ENCODE assay signal across 9 cellular contexts in genomic region chr15:50181206-50181982, GRCh38. TPM values are rescaled to one million over a fixed set of nuclear protein-coding genes. Genes with fewer than 3 reads are reported as not detected.
DNase-seq lines count a peak whose midpoint lies in the region; ATAC-seq and TF ChIP-seq lines count a peak whose summit lies in the region.
"Had no signal": no experiment of that assay in that cellular context is flagged by ENCODE, and none has a peak within 500 bp of the region (broad histone marks: within the 10 kb centered on the region; RNA-seq: fewer than 3 reads in every experiment).

No MANE protein-coding gene starts in this region.

- H3K36me3 Mint-ChIP-seq in T-cell = no peaks in the 10 kb centered on the region
- H3K36me3 Mint-ChIP-seq in stimulated activated memory B cell treated with anti-CD40 and anti-IgM and Interleukin-4, amounts not matched to agents 10 μg/mL and 1 μg/mL and 100 μg/mL, for 72 hours = no peaks in the 10 kb centered on the region

- no peak for ATAC-seq in T-cell (replicated peaks in 1 of 4)
- ATAC-seq in stimulated activated memory B cell treated with anti-CD40 and anti-IgM and Interleukin-4, amounts not matched to agents 10 μg/mL and 1 μg/mL and 100 μg/mL, for 72 hours = no peak
- ATAC-seq in HG03108 (IDR thresholded peaks at IDR 0.05; ENCODE audit: unreplicated experiment) = no peak
- no peak for ATAC-seq in GM18511 (IDR thresholded peaks at IDR 0.05; ENCODE audit: unreplicated experiment)

- peak; percentile 19 for DNase-seq in NCI-H82 (lab: John Stamatoyannopoulos, UW)
- no peak for DNase-seq in NCI-H82 treated with DMSO at 0.1 percent for 48 hours (lab: John Stamatoyannopoulos, UW; ENCODE audit: unreplicated experiment)
- no peak for DNase-seq in T-cell
- no peak for DNase-seq in brain microvascular endothelial cell

- H3K4me3 Mint-ChIP-seq in T-cell = peak overlapping the region; percentile 50 to 97 (median 86)
- H3K4me3 Mint-ChIP-seq in stimulated activated memory B cell treated with anti-CD40 and anti-IgM and Interleukin-4, amounts not matched to agents 10 μg/mL and 1 μg/mL and 100 μg/mL, for 72 hours = peak overlapping the region; percentile 91

- TF ChIP-seq CTCF in brain microvascular endothelial cell (IDR thresholded peaks at IDR 0.05; ENCODE audit: low read depth, low read length, missing control alignments) = no peak

- H3K9me3 Mint-ChIP-seq in T-cell = no peaks in the 10 kb centered on the region
- no peaks in the 10 kb centered on the region for H3K9me3 Mint-ChIP-seq in stimulated activated memory B cell treated with anti-CD40 and anti-IgM and Interleukin-4, amounts not matched to agents 10 μg/mL and 1 μg/mL and 100 μg/mL, for 72 hours

- no peak overlapping the region for H3K27ac Mint-ChIP-seq in T-cell
- no peak overlapping the region for H3K27ac Mint-ChIP-seq in stimulated activated memory B cell treated with anti-CD40 and anti-IgM and Interleukin-4, amounts not matched to agents 10 μg/mL and 1 μg/mL and 100 μg/mL, for 72 hours

- peaks cover 28% of the 10 kb centered on the region for H3K27me3 ChIP-seq in brain microvascular endothelial cell (replicated peaks)

- no peaks in the 10 kb centered on the region for H3K36me3 ChIP-seq in brain microvascular endothelial cell (replicated peaks)

- H3K4me1 Mint-ChIP-seq in T-cell = peaks cover 15 to 18% (median 18%) of the 10 kb centered on the region in 3 donors
- peaks cover 15% of the 10 kb centered on the region for H3K4me1 Mint-ChIP-seq in stimulated activated memory B cell treated with anti-CD40 and anti-IgM and Interleukin-4, amounts not matched to agents 10 μg/mL and 1 μg/mL and 100 μg/mL, for 72 hours

- CTCF ChIA-PET in T-cell (lab: Charles Lee) = interaction anchor here in 1 of 2 donors (2.0 kb wide), 1 partner anchor 134 kb away, joined by 14 read pairs; no protein-coding TSS in a partner anchor

- H3K27ac ChIP-seq in brain microvascular endothelial cell = no peak overlapping the region

- H3K4me3 ChIP-seq in iPS-18c (ENCODE audit: insufficient read depth, low read depth, low read length) (peak overlapping the region; percentile 65; the same call in 1 of the 2 replicates), brain microvascular endothelial cell (ENCODE audit: low read depth, low read length) (no peak overlapping the region)

- peaks cover 25 to 33% of the 10 kb centered on the region in 2 donors for H3K27me3 Mint-ChIP-seq in T-cell
- peaks cover 33% of the 10 kb centered on the region for H3K27me3 Mint-ChIP-seq in stimulated activated memory B cell treated with anti-CD40 and anti-IgM and Interleukin-4, amounts not matched to agents 10 μg/mL and 1 μg/mL and 100 μg/mL, for 72 hours

- POLR2A ChIA-PET in T-cell (lab: Charles Lee) = no interaction called here

- in situ Hi-C loops in brain microvascular endothelial cell (cut with HindIII; ENCODE audit: low pct_ligation_motif_present, low sequenced_read_pairs) = no loop called here

- H3K9me3 ChIP-seq in iPS-18c (ENCODE audit: control insufficient read depth, insufficient read depth, low read length) = peaks cover 2% of the 10 kb centered on the region

RNA-seq across cellular contexts. Expression of gene SLC27A2, which starts 0.6 kb away (rescaled TPM):
- total RNA-seq in T-cell = 1 to 10 TPM in 2 of 5 donors, under 1 TPM in 3; 0.56 to 1.1 (median 0.70) TPM
- total RNA-seq: HT1080 had no signal
